11 cellular contexts compared by ENCODE assay signal in genomic region chr9:99023831-99024230, GRCh38.
A peak's percentile ranks its signal among the peaks of the same experiment; 100 is the strongest.
DNase-seq lines count a peak whose midpoint lies in the region; ATAC-seq and TF ChIP-seq lines count a peak whose summit lies in the region.
"Had no signal": no experiment of that assay in that cellular context is flagged by ENCODE, and none has a peak within 500 bp of the region (broad histone marks: within the 10 kb centered on the region; RNA-seq: fewer than 3 reads in every experiment).

No MANE protein-coding gene starts in this region.

- TF ChIP-seq CTCF in PC-3 (conservative IDR thresholded peaks at IDR 0.05; ENCODE audit: low read depth, low read length): no peak

- no peaks in the 10 kb centered on the region for H4K20me1 ChIP-seq in PC-3 (ENCODE audit: low read length)

- POLR2A ChIA-PET in PC-3 (lab: Charles Lee; ENCODE audit: unreplicated experiment): no interaction called here

- no peak overlapping the region for H3K9ac ChIP-seq in PC-3 (ENCODE audit: low read length)

- no peaks in the 10 kb centered on the region for H3K36me3 ChIP-seq in PC-3 (ENCODE audit: low read depth, low read length)
- H3K36me3 ChIP-seq: HAP-1 had no signal

- H3F3A ChIP-seq in PC-3 (ENCODE audit: low read length, unreplicated experiment): no peaks in the 10 kb centered on the region

- no peak for ATAC-seq in PC-3

- no peaks in the 10 kb centered on the region for H3K27me3 ChIP-seq in PC-3 (ENCODE audit: low read length)

- H3K27ac ChIP-seq in PC-3 (ENCODE audit: low read length): no peak overlapping the region

- intact Hi-C loops in PC-3 (cut with micrococcal nuclease): no loop called here

- H2AFZ ChIP-seq in PC-3 (ENCODE audit: low read length): no peak overlapping the region

- no peaks in the 10 kb centered on the region for H3K9me3 ChIP-seq in PC-3 (ENCODE audit: low read length)
- H3K9me3 ChIP-seq: HAP-1 had no signal

- H3K4me1 ChIP-seq in PC-3 (ENCODE audit: insufficient read depth, low read length): peaks cover 18% of the 10 kb centered on the region
- H3K4me1 ChIP-seq: HAP-1 had no signal

- DNase-seq in activated CD8-positive, alpha-beta memory T cell treated with anti-CD3 and anti-CD28 coated beads, Interleukin-2, amount 50 U/mL, for 48 hours: peak; percentile 17
- no peak for DNase-seq in activated CD8-positive, alpha-beta memory T cell treated with anti-CD3 and anti-CD28 coated beads, Interleukin-2, amount 50 U/mL, for 4 hours
- DNase-seq in NCI-H526 treated with DMSO at 0.1 percent for 48 hours (lab: John Stamatoyannopoulos, UW) (peak; percentile 14), globus pallidus (ENCODE audit: low spot score) (peak; percentile 13), ureter (ENCODE audit: low spot score) (peak; percentile 44), PC-3 (no peak), HK-2 (ENCODE audit: unreplicated experiment) (no peak), cerebellar nuclear complex (lab: John Stamatoyannopoulos, UW) (no peak)
- DNase-seq: effector CD8-positive, alpha-beta T cell had no signal

- H3K79me2 ChIP-seq in PC-3 (ENCODE audit: low read length): no peaks in the 10 kb centered on the region

- CTCF ChIA-PET in PC-3 (lab: Charles Lee): no interaction called here

- H3K9me2 ChIP-seq in PC-3 (replicated peaks; ENCODE audit: low read length): no peaks in the 10 kb centered on the region

- no peak overlapping the region for H3K4me2 ChIP-seq in PC-3 (ENCODE audit: low read length)

- H3K4me3 ChIP-seq in PC-3 (ENCODE audit: low read length): no peak overlapping the region
- H3K4me3 ChIP-seq: HAP-1, skin epidermis had no signal

- BruUV-seq in PC-3 (replicated peaks; lab: Mats Ljungman, UMichigan): no TSS peak

Comparison
In these comparisons a context has a peak if more than half of its experiments do, and no peak if none do; other contexts are left out.
1. DNase-seq: peak in activated CD8-positive, alpha-beta memory T cell treated with anti-CD3 and anti-CD28 coated beads, Interleukin-2, amount 50 U/mL, for 48 hours (single experiment), NCI-H526 treated with DMSO at 0.1 percent for 48 hours (single experiment), globus pallidus (single experiment) and ureter (single experiment); none in activated CD8-positive, alpha-beta memory T cell treated with anti-CD3 and anti-CD28 coated beads, Interleukin-2, amount 50 U/mL, for 4 hours (single experiment), PC-3 (single experiment), HK-2 (single experiment) and cerebellar nuclear complex (0 of 2).